29 cellular contexts compared by ENCODE assay signal in genomic region chr2:137056704-137057103, GRCh38.
"Had no signal": no experiment of that assay in that cellular context is flagged by ENCODE, and none has a peak within 500 bp of the region (broad histone marks: within the 10 kb centered on the region; RNA-seq: fewer than 3 reads in every experiment).

No MANE protein-coding gene starts in this region.

- H3K4me1 ChIP-seq: breast epithelium, SJCRH30 had no signal

- H3K36me3 ChIP-seq: breast epithelium, SJCRH30, WERI-Rb-1 had no signal

- H3K27ac Mint-ChIP-seq: activated CD8-positive, alpha-beta memory T cell treated with anti-CD3 and anti-CD28 coated beads, Interleukin-2, amount 10 ng/mL, durations not matched to agents 7 days and 5 days; activated naive CD4-positive, alpha-beta T cell treated with anti-CD3 and anti-CD28 coated beads, Interleukin-2, amount 50 U/mL, for 24 hours; activated T-cell treated with anti-CD3 and anti-CD28 coated beads, Interleukin-2, amount 50 U/mL, for 24 hours; activated T-helper 1 cell treated with anti-CD3 and anti-CD28 coated beads, Interleukin-12 subunit alpha, Interleukin-12 subunit beta, Interleukin-2, Interleukin-4 antibody, amounts not matched to agents 30 ng/mL and 10 ng/mL and 1 ng/mL, durations not matched to agents 14 hours and 24 hours and 36 hours had no signal

- H3K9me3 Mint-ChIP-seq: activated naive CD4-positive, alpha-beta T cell treated with anti-CD3 and anti-CD28 coated beads, Interleukin-2, amount 50 U/mL, for 24 hours; activated T-cell treated with anti-CD3 and anti-CD28 coated beads, Interleukin-2, amount 50 U/mL, for 24 hours; activated T-helper 1 cell treated with anti-CD3 and anti-CD28 coated beads, Interleukin-12 subunit alpha, Interleukin-12 subunit beta, Interleukin-2, Interleukin-4 antibody, amounts not matched to agents 30 ng/mL and 10 ng/mL and 1 ng/mL, durations not matched to agents 14 hours and 24 hours and 36 hours had no signal

- DNase-seq: activated CD4-positive, alpha-beta T cell treated with anti-CD3 and anti-CD28 coated beads for 48 hours; activated CD4-positive, alpha-beta T cell treated with anti-CD3 and anti-CD28 coated beads, Interleukin-2, amount 50 U/mL, for 4 hours; activated CD8-positive, alpha-beta memory T cell treated with anti-CD3 and anti-CD28 coated beads, Interleukin-2, amount 10 ng/mL, durations not matched to agents 7 days and 5 days; activated effector memory CD4-positive, alpha-beta T cell treated with Interleukin-2 at 50 U/mL for 16 hours; activated naive CD4-positive, alpha-beta T cell; activated T-cell treated with anti-CD3 and anti-CD28 coated beads, Interleukin-2, amount 50 U/mL, for 24 hours; aorta; caudate nucleus; Karpas-422; NCI-H1092; NCI-H1417; NCI-H1930; NCI-H2107; NCI-H2171 treated with DMSO at 0.1 percent for 48 hours; NCI-H226; NCI-H526 treated with DMSO at 0.1 percent for 48 hours; NCI-H82; OCI-M1; Right ventricle myocardium superior; SJCRH30; SK-N-SH; T-helper 1 cell; WERI-Rb-1 had no signal

- H3K4me2 ChIP-seq: SK-N-SH had no signal

- ATAC-seq: activated CD4-positive, CD25-positive, alpha-beta regulatory T cell treated with anti-CD3 and anti-CD28 coated beads, Interleukin-2, amount 50 U/mL, for 24 hours; activated CD8-positive, alpha-beta memory T cell treated with anti-CD3 and anti-CD28 coated beads, Interleukin-2, amount 10 ng/mL, durations not matched to agents 7 days and 5 days; Panc1 had no signal

- H3K4me3 ChIP-seq: breast epithelium, SJCRH30 had no signal

- H3K27me3 ChIP-seq: breast epithelium had no signal

- H3K9ac ChIP-seq: SK-N-SH had no signal

- H3K27ac ChIP-seq: breast epithelium, RWPE1, SJCRH30, WERI-Rb-1 had no signal

- H3K4me3 Mint-ChIP-seq: activated CD8-positive, alpha-beta memory T cell treated with anti-CD3 and anti-CD28 coated beads, Interleukin-2, amount 10 ng/mL, durations not matched to agents 7 days and 5 days; activated naive CD4-positive, alpha-beta T cell treated with anti-CD3 and anti-CD28 coated beads, Interleukin-2, amount 50 U/mL, for 24 hours; activated T-cell treated with anti-CD3 and anti-CD28 coated beads, Interleukin-2, amount 50 U/mL, for 24 hours; activated T-helper 1 cell treated with anti-CD3 and anti-CD28 coated beads, Interleukin-12 subunit alpha, Interleukin-12 subunit beta, Interleukin-2, Interleukin-4 antibody, amounts not matched to agents 30 ng/mL and 10 ng/mL and 1 ng/mL, durations not matched to agents 14 hours and 24 hours and 36 hours had no signal

- H3K27me3 Mint-ChIP-seq: activated CD8-positive, alpha-beta memory T cell treated with anti-CD3 and anti-CD28 coated beads, Interleukin-2, amount 10 ng/mL, durations not matched to agents 7 days and 5 days; activated naive CD4-positive, alpha-beta T cell treated with anti-CD3 and anti-CD28 coated beads, Interleukin-2, amount 50 U/mL, for 24 hours; activated T-cell treated with anti-CD3 and anti-CD28 coated beads, Interleukin-2, amount 50 U/mL, for 24 hours had no signal

- H3K9me3 ChIP-seq: breast epithelium, SJCRH30, SK-N-SH had no signal

- H3K36me3 Mint-ChIP-seq: activated CD8-positive, alpha-beta memory T cell treated with anti-CD3 and anti-CD28 coated beads, Interleukin-2, amount 10 ng/mL, durations not matched to agents 7 days and 5 days; activated naive CD4-positive, alpha-beta T cell treated with anti-CD3 and anti-CD28 coated beads, Interleukin-2, amount 50 U/mL, for 24 hours had no signal

- H3K4me1 Mint-ChIP-seq: activated CD8-positive, alpha-beta memory T cell treated with anti-CD3 and anti-CD28 coated beads, Interleukin-2, amount 10 ng/mL, durations not matched to agents 7 days and 5 days; activated naive CD4-positive, alpha-beta T cell treated with anti-CD3 and anti-CD28 coated beads, Interleukin-2, amount 50 U/mL, for 24 hours had no signal
